Comparison of ENCODE assay signal across 1 cellular context in the genomic region with DNA sequence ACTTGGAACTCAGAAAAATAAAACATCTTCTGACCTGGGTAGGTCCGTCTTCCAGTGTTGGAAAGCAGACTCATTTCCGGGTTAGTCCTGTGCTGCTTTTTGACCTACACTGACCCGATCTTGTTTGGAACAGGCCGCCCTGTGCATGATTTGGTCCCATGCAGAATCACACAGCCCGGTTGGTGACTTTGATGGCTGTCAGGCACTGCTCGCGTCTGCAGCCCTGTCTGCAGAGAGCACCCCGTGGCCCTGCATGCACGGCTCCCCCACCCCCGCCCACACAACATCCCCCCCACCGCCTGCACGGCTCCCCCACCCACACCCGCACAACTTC.
TF ChIP-seq lines count a peak whose summit lies in the region.

No MANE protein-coding gene starts in this region.

TF ChIP-seq in H1, 55 proteins besides CTCF, POLR2A, EP300 and RAD21:
- TF ChIP-seq EZH2 (IDR thresholded peaks at IDR 0.05; ENCODE audit: low read depth, low read length, severe bottlenecking) (no peak), SUZ12 (IDR thresholded peaks at IDR 0.05; ENCODE audit: low read length) (no peak), KDM5A (IDR thresholded peaks at IDR 0.05; ENCODE audit: low read length) (no peak), RBBP5 (IDR thresholded peaks at IDR 0.05; ENCODE audit: borderline replicate concordance, low read depth, low read length) (no peak), TCF12 (IDR thresholded peaks at IDR 0.05; ENCODE audit: low read depth, low read length) (no peak), USF2 (IDR thresholded peaks at IDR 0.05; ENCODE audit: low read length) (no peak), CTBP2 (IDR thresholded peaks at IDR 0.05; ENCODE audit: borderline replicate concordance, insufficient read depth, insufficient read length, low read length) (no peak), POU5F1 (IDR thresholded peaks at IDR 0.05; ENCODE audit: low read depth, low read length) (no peak), SAP30 (IDR thresholded peaks at IDR 0.05; ENCODE audit: insufficient read depth, insufficient replicate concordance, low read length) (no peak), ATF3 (IDR thresholded peaks at IDR 0.05; ENCODE audit: insufficient read depth, low read depth, low read length) (no peak), SIX5 (IDR thresholded peaks at IDR 0.05; ENCODE audit: low read depth, low read length) (no peak), NANOG (IDR thresholded peaks at IDR 0.05; ENCODE audit: insufficient read depth, low read depth, low read length, poor library complexity, severe bottlenecking) (no peak), CHD2 (IDR thresholded peaks at IDR 0.05; ENCODE audit: low read length) (no peak), JUN (IDR thresholded peaks at IDR 0.05; ENCODE audit: low read depth, low read length) (no peak), TAF7 (optimal IDR thresholded peaks at IDR 0.05; ENCODE audit: borderline replicate concordance, low read depth, low read length) (no peak), TEAD4 (IDR thresholded peaks at IDR 0.05; ENCODE audit: low read depth, low read length) (no peak)
